ENCODE assay signal across 1 cellular context in genomic region chr11:803770-804598, GRCh38.
TF ChIP-seq lines count a peak whose summit lies in the region.

No MANE protein-coding gene starts in this region.

TF ChIP-seq in GM12878, 131 proteins besides CTCF, POLR2A, EP300 and RAD21:
- TF ChIP-seq BHLHE40 (IDR thresholded peaks at IDR 0.05; ENCODE audit: borderline replicate concordance in 1 of 2, low read depth in 2 of 2, low read length in 1 of 2), result no peak
- TF ChIP-seq SMAD5 (IDR thresholded peaks at IDR 0.05; ENCODE audit: low read depth), result no peak
- no peak for TF ChIP-seq GATAD2B (conservative IDR thresholded peaks at IDR 0.05; ENCODE audit: low read depth)
- no peak for TF ChIP-seq RCOR1 (conservative IDR thresholded peaks at IDR 0.05; ENCODE audit: low read depth, low read length)
- no peak for TF ChIP-seq TAF1 (IDR thresholded peaks at IDR 0.05; ENCODE audit: borderline replicate concordance, low read depth, low read length)
- TF ChIP-seq RB1 (IDR thresholded peaks at IDR 0.05; ENCODE audit: borderline replicate concordance), result no peak
- no peak for TF ChIP-seq NR2F1 (conservative IDR thresholded peaks at IDR 0.05)
- no peak for TF ChIP-seq POU2F2 (IDR thresholded peaks at IDR 0.05; ENCODE audit: borderline replicate concordance, low read depth, low read length)
- TF ChIP-seq HSF1 (IDR thresholded peaks at IDR 0.05; ENCODE audit: low read depth, low read length), result no peak
- TF ChIP-seq EZH2 (IDR thresholded peaks at IDR 0.05; ENCODE audit: borderline replicate concordance, control insufficient read depth, low read depth, low read length), result no peak
- TF ChIP-seq ZBTB11 (CRISPR knock-in tag; IDR thresholded peaks at IDR 0.05), result no peak
- no peak for TF ChIP-seq GABPA (IDR thresholded peaks at IDR 0.05; ENCODE audit: low read depth)
- no peak for TF ChIP-seq ZNF384 (IDR thresholded peaks at IDR 0.05; ENCODE audit: borderline replicate concordance, low read depth, low read length)
- no peak for TF ChIP-seq NKRF (conservative IDR thresholded peaks at IDR 0.05)
- TF ChIP-seq CHD4 (IDR thresholded peaks at IDR 0.05), result no peak
